Comparison of ENCODE assay signal across 8 cellular contexts in genomic region chr13:19957320-19958118, GRCh38. TPM values are rescaled to one million over a fixed set of nuclear protein-coding genes. Genes with fewer than 3 reads are reported as not detected.
DNase-seq lines count a peak whose midpoint lies in the region; ATAC-seq and TF ChIP-seq lines count a peak whose summit lies in the region.

No MANE protein-coding gene starts in this region.

- peak overlapping the region; percentile 74 for H3K4me3 Mint-ChIP-seq in activated T-helper 2 cell treated with anti-CD3 and anti-CD28 coated beads, Interferon-gamma antibody, Interleukin-2, Interleukin-4, amounts not matched to agents 10 μg/mL and 5 μg/mL and 100 μg/mL, durations not matched to agents 14 hours and 24 hours and 36 hours (ENCODE audit: low read depth)
- H3K4me3 Mint-ChIP-seq in nephron = peak overlapping the region; percentile 80 to 93 (median 92)

- peaks cover under 1 to 21% (median 14%) of the 10 kb centered on the region in 11 experiments; a peak in 16 of 22 replicates for H3K36me3 ChIP-seq in BLaER1 treated with 17β-estradiol and CSF1 and Interleukin-3, amounts not matched to agents 10 nM and 100 nM

- ATAC-seq in GM19372 (IDR thresholded peaks at IDR 0.05; ENCODE audit: low read depth, unreplicated experiment) = peak; percentile 20

- peak overlapping the region; percentile 82 for H3K27ac Mint-ChIP-seq in activated T-helper 2 cell treated with anti-CD3 and anti-CD28 coated beads, Interferon-gamma antibody, Interleukin-2, Interleukin-4, amounts not matched to agents 10 μg/mL and 5 μg/mL and 100 μg/mL, durations not matched to agents 14 hours and 24 hours and 36 hours
- H3K27ac Mint-ChIP-seq in nephron = peak overlapping the region; percentile 96 to 100 (median 99)

- H3K27me3 Mint-ChIP-seq in activated T-helper 2 cell treated with anti-CD3 and anti-CD28 coated beads, Interferon-gamma antibody, Interleukin-2, Interleukin-4, amounts not matched to agents 10 μg/mL and 5 μg/mL and 100 μg/mL, durations not matched to agents 14 hours and 24 hours and 36 hours (ENCODE audit: low read depth) = peaks cover 3% of the 10 kb centered on the region
- H3K27me3 Mint-ChIP-seq in nephron (ENCODE audit: low read depth) = no peaks in the 10 kb centered on the region

- H3K27ac ChIP-seq in BLaER1 treated with 17β-estradiol and CSF1 and Interleukin-3, amounts not matched to agents 10 nM and 100 nM = peak overlapping the region; percentile 94 to 99 (median 98)

- peak overlapping the region; percentile 80 to 96 (median 89) for H3K4me2 ChIP-seq in BLaER1 treated with 17β-estradiol and CSF1 and Interleukin-3, amounts not matched to agents 10 nM and 100 nM

- H3K4me1 ChIP-seq in BLaER1 treated with 17β-estradiol and CSF1 and Interleukin-3, amounts not matched to agents 10 nM and 100 nM = peaks cover 18 to 29% (median 24%) of the 10 kb centered on the region in 10 experiments

- peaks cover 0 to 9% (median 0%) of the 10 kb centered on the region in 11 experiments; a peak in 3 of 22 replicates for H3K9me3 ChIP-seq in BLaER1 treated with 17β-estradiol and CSF1 and Interleukin-3, amounts not matched to agents 10 nM and 100 nM (replicated peaks in 1 of 11)

- peaks cover 20% of the 10 kb centered on the region for H3K36me3 Mint-ChIP-seq in activated T-helper 2 cell treated with anti-CD3 and anti-CD28 coated beads, Interferon-gamma antibody, Interleukin-2, Interleukin-4, amounts not matched to agents 10 μg/mL and 5 μg/mL and 100 μg/mL, durations not matched to agents 14 hours and 24 hours and 36 hours (ENCODE audit: low read depth)
- peaks cover 19% of the 10 kb centered on the region for H3K36me3 Mint-ChIP-seq in nephron (ENCODE audit: low read depth)

- DNase-seq in HUDEP-2 (lab: John Stamatoyannopoulos, UW; ENCODE audit: unreplicated experiment in 76 of 76) (peak in 75 of 76 experiments; percentile 16 to 89 (median 72)), OCI-M1 (lab: John Stamatoyannopoulos, UW) (peak; percentile 87), fibroblast of the aortic adventitia (ENCODE audit: low read depth) (peak; percentile 64)
- peak; percentile 73 for DNase-seq in activated T-helper 2 cell treated with anti-CD3 and anti-CD28 coated beads, Interferon-gamma antibody, Interleukin-2, Interleukin-4, amounts not matched to agents 10 μg/mL and 5 μg/mL and 100 μg/mL, durations not matched to agents 14 hours and 24 hours and 36 hours (ENCODE audit: low spot score)
- DNase-seq in stimulated activated naive CD4-positive, alpha-beta T cell (lab: John Stamatoyannopoulos, UW) = peak; percentile 79 to 93 (median 84)

- peak overlapping the region; percentile 77 to 96 (median 89) for H3K4me3 ChIP-seq in BLaER1 treated with 17β-estradiol and CSF1 and Interleukin-3, amounts not matched to agents 10 nM and 100 nM
- peak overlapping the region; percentile 57 for H3K4me3 ChIP-seq in fibroblast of the aortic adventitia (ENCODE audit: low read depth, low read length)

- H4K20me1 ChIP-seq in BLaER1 treated with 17β-estradiol and CSF1 and Interleukin-3, amounts not matched to agents 10 nM and 100 nM = peaks cover 11 to 25% (median 23%) of the 10 kb centered on the region in 11 experiments; a peak in 20 of 22 replicates

- H3K9ac ChIP-seq in BLaER1 treated with 17β-estradiol and CSF1 and Interleukin-3, amounts not matched to agents 10 nM and 100 nM = peak overlapping the region; percentile 95 to 100 (median 98)

- H3K27me3 ChIP-seq in BLaER1 treated with 17β-estradiol and CSF1 and Interleukin-3, amounts not matched to agents 10 nM and 100 nM = no peaks in the 10 kb centered on the region; a peak in 1 of 22 replicates

- peaks cover 28% of the 10 kb centered on the region for H3K4me1 Mint-ChIP-seq in activated T-helper 2 cell treated with anti-CD3 and anti-CD28 coated beads, Interferon-gamma antibody, Interleukin-2, Interleukin-4, amounts not matched to agents 10 μg/mL and 5 μg/mL and 100 μg/mL, durations not matched to agents 14 hours and 24 hours and 36 hours (ENCODE audit: low read depth)
- H3K4me1 Mint-ChIP-seq in nephron = peaks cover 22% of the 10 kb centered on the region

- TF ChIP-seq CTCF in fibroblast of the aortic adventitia (IDR thresholded peaks at IDR 0.05; ENCODE audit: insufficient read depth, low read length) = peak; percentile 65
- TF ChIP-seq CTCF in nephron (IDR thresholded peaks at IDR 0.05; ENCODE audit: unreplicated experiment in 3 of 3) = peak; percentile 77 to 80 (median 78)

- intact Hi-C loops in activated T-helper 2 cell treated with anti-CD3 and anti-CD28 coated beads, Interferon-gamma antibody, Interleukin-2, Interleukin-4, amounts not matched to agents 10 μg/mL and 5 μg/mL and 100 μg/mL, durations not matched to agents 14 hours and 24 hours and 36 hours (cut with micrococcal nuclease) = loop anchor here (1.0 to 5.0 kb wide), 3 partner anchors 94 to 945 kb away; partner anchors contain the start of genes XPO4 and ZMYM5

- H3K9me3 Mint-ChIP-seq in activated T-helper 2 cell treated with anti-CD3 and anti-CD28 coated beads, Interferon-gamma antibody, Interleukin-2, Interleukin-4, amounts not matched to agents 10 μg/mL and 5 μg/mL and 100 μg/mL, durations not matched to agents 14 hours and 24 hours and 36 hours = no peaks in the 10 kb centered on the region
- H3K9me3 Mint-ChIP-seq in nephron = no peaks in the 10 kb centered on the region

RNA-seq across cellular contexts. Expression of gene ZMYM2, which starts 1.0 kb away (rescaled TPM):
- 73.2 and 74.6 TPM in 2 replicates for total RNA-seq in activated T-helper 2 cell treated with anti-CD3 and anti-CD28 coated beads, Interferon-gamma antibody, Interleukin-2, Interleukin-4, amounts not matched to agents 10 μg/mL and 5 μg/mL and 100 μg/mL, durations not matched to agents 14 hours and 24 hours and 36 hours
- 47.8 and 62.5 TPM in 2 replicates for total RNA-seq in fibroblast of the aortic adventitia (ENCODE audit: low replicate concordance)

Comparison
In these comparisons a context has a peak if more than half of its experiments do, and no peak if none do; other contexts are left out.
1. Peak in every context shown above with its lines: DNase-seq, ATAC-seq, H3K4me3 ChIP-seq and H3K27ac ChIP-seq.